Comparison of ENCODE assay signal across 8 cellular contexts in the genomic region with DNA sequence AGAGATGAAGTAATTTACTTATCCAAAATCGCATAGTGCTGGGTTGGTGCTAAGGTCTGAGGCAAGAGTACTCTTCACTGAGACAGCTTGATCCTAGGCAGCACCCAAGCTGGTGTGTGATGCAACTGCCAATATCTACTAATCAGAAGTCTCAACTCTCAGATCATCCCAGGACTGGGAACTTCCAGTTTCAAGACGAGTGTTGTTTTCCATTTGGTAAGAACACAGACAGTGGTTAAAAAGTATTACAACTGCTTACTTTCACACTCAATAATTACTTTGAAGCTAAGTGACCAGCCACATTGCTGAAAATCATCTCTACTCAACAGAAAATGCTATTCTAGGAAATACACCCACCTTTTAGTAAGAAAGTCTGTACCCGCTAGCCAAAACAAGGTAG. TPM values are rescaled to one million over a fixed set of nuclear protein-coding genes. Genes with fewer than 3 reads are reported as not detected.
DNase-seq lines count a peak whose midpoint lies in the region; ATAC-seq, FAIRE-seq and TF ChIP-seq lines count a peak whose summit lies in the region.

No MANE protein-coding gene starts in this region.

- no peak overlapping the region for H3K4me2 ChIP-seq in GM23338
- H3K4me2 ChIP-seq in OCI-LY3 (ENCODE audit: low read length), result peak overlapping the region; percentile 55
- no peak overlapping the region for H3K4me2 ChIP-seq in mesenchymal stem cell (ENCODE audit: low read length, poor library complexity, severe bottlenecking)

- H4K20me1 ChIP-seq in GM23338 (replicated peaks; ENCODE audit: insufficient read depth) (peaks cover 49% of the 10 kb centered on the region), OCI-LY3 (ENCODE audit: insufficient read depth, low read length) (peaks cover 59% of the 10 kb centered on the region)

- H2BK15ac ChIP-seq in mesenchymal stem cell (ENCODE audit: low read depth, poor library complexity, severe bottlenecking), result no peak overlapping the region

- intact Hi-C loops in ovary (cut with DNase I), result no loop called here

- no peak overlapping the region for H3K14ac ChIP-seq in mesenchymal stem cell (ENCODE audit: low read length in 2 of 2)

- H3K4me1 Mint-ChIP-seq in GM23338, result peaks cover 58% of the 10 kb centered on the region

- H3K27me3 ChIP-seq in GM23338 (ENCODE audit: insufficient read depth) (no peaks in the 10 kb centered on the region), OCI-LY3 (ENCODE audit: low read depth, low read length) (no peaks in the 10 kb centered on the region), mesenchymal stem cell (ENCODE audit: control insufficient read depth in 1 of 2, insufficient read depth in 1 of 2, low read length in 2 of 2) (no peaks in the 10 kb centered on the region), ovary (no peaks in the 10 kb centered on the region)

- H3K27ac ChIP-seq in GM23338 (ENCODE audit: low read depth) (peak overlapping the region; percentile 23; the same call in 1 of the 2 replicates), OCI-LY3 (ENCODE audit: low read length) (peak overlapping the region; percentile 26; the same call in 1 of the 2 replicates), mesenchymal stem cell (ENCODE audit: low read length, poor library complexity, severe bottlenecking) (no peak overlapping the region), ovary (no peak overlapping the region)

- H3K4me1 ChIP-seq in GM23338 (ENCODE audit: insufficient read depth) (peaks cover 50% of the 10 kb centered on the region), OCI-LY3 (ENCODE audit: low read length) (peaks cover 77% of the 10 kb centered on the region), mesenchymal stem cell (ENCODE audit: control insufficient read depth, insufficient read depth, low read depth, low read length) (peaks cover 5% of the 10 kb centered on the region), ovary (ENCODE audit: insufficient read depth) (peaks cover 15% of the 10 kb centered on the region)

- no peak for TF ChIP-seq CTCF in GM23338 (conservative IDR thresholded peaks at IDR 0.05; ENCODE audit: low read depth in 2 of 2)
- TF ChIP-seq CTCF in OCI-LY3 (IDR thresholded peaks at IDR 0.05; ENCODE audit: low read depth, low read length), result no peak
- no peak for TF ChIP-seq CTCF in ovary (IDR thresholded peaks at IDR 0.05)
- TF ChIP-seq CTCF in D721Med (IDR thresholded peaks at IDR 0.05; ENCODE audit: insufficient read depth, missing control alignments), result no peak

- no peaks in the 10 kb centered on the region for H3K9me3 ChIP-seq in OCI-LY3 (ENCODE audit: insufficient read depth, low read length)
- H3K9me3 ChIP-seq in mesenchymal stem cell (ENCODE audit: control insufficient read depth, low read length), result no peaks in the 10 kb centered on the region
- no peaks in the 10 kb centered on the region for H3K9me3 ChIP-seq in ovary

- H3K4me3 ChIP-seq in GM23338 (no peak overlapping the region), OCI-LY3 (ENCODE audit: low read length) (peak overlapping the region; percentile 5), mesenchymal stem cell (ENCODE audit: insufficient read depth in 1 of 2, low read depth in 1 of 2, low read length in 2 of 2) (no peak overlapping the region), ovary (no peak overlapping the region)

- H3K9me3 Mint-ChIP-seq in GM23338, result no peaks in the 10 kb centered on the region

- 100% methylated on average over 2 of the region's 3 CpGs for WGBS in mesenchymal stem cell
- 80 to 81% (median 80%) methylated on average over 3 of the region's 3 CpGs for WGBS in ovary, 3 donors

- no peak overlapping the region for H2BK12ac ChIP-seq in mesenchymal stem cell (ENCODE audit: low read length in 2 of 2)

- no peaks in the 10 kb centered on the region for H3K36me3 ChIP-seq in GM23338 (ENCODE audit: insufficient read depth)
- H3K36me3 ChIP-seq in OCI-LY3 (replicated peaks; ENCODE audit: low read depth, low read length), result peaks cover 9% of the 10 kb centered on the region
- peaks cover 4 to 5% of the 10 kb centered on the region in 2 experiments for H3K36me3 ChIP-seq in mesenchymal stem cell (ENCODE audit: control insufficient read depth in 1 of 2, insufficient read depth in 2 of 2, low read depth in 1 of 2, low read length in 2 of 2)
- H3K36me3 ChIP-seq in ovary, result no peaks in the 10 kb centered on the region

- no peak overlapping the region for H4K91ac ChIP-seq in mesenchymal stem cell (ENCODE audit: low read length)

- H3K27me3 Mint-ChIP-seq in GM23338 (ENCODE audit: insufficient read depth, low read depth, poor library complexity), result no peaks in the 10 kb centered on the region

- peak overlapping the region; percentile 16; the same call in 1 of the 2 replicates for H3K9ac ChIP-seq in OCI-LY3 (ENCODE audit: low read length)
- no peak overlapping the region for H3K9ac ChIP-seq in mesenchymal stem cell (ENCODE audit: low read length)

- TF ChIP-seq POLR2A in ovary (IDR thresholded peaks at IDR 0.05), result no peak

- no peak overlapping the region for H3K27ac Mint-ChIP-seq in GM23338

- H2AFZ ChIP-seq in GM23338 (no peak overlapping the region), OCI-LY3 (ENCODE audit: low read depth, low read length) (no peak overlapping the region), mesenchymal stem cell (ENCODE audit: low read depth, low read length) (no peak overlapping the region)

- no peaks in the 10 kb centered on the region for H3K9me2 ChIP-seq in GM23338 (ENCODE audit: insufficient read depth)

- peaks cover 11% of the 10 kb centered on the region for H3K79me1 ChIP-seq in mesenchymal stem cell (replicated peaks; ENCODE audit: low read length, poor library complexity, severe bottlenecking)

- no peak overlapping the region for H2BK120ac ChIP-seq in mesenchymal stem cell (ENCODE audit: low read depth, low read length)

- H3K79me2 ChIP-seq in GM23338 (replicated peaks; ENCODE audit: insufficient read depth), result peaks cover 100% of the 10 kb centered on the region
- peaks cover 95% of the 10 kb centered on the region for H3K79me2 ChIP-seq in OCI-LY3 (ENCODE audit: low read length)

- peak; percentile 63 for ATAC-seq in GM18520 (IDR thresholded peaks at IDR 0.05; ENCODE audit: unreplicated experiment)
- no peak for ATAC-seq in GM23338

- H3K4me3 Mint-ChIP-seq in GM23338, result no peak overlapping the region

- DNase-seq in GM23338 (ENCODE audit: low spot score), result no peak
- DNase-seq in mesenchymal stem cell, result peak; percentile 62
- DNase-seq in ovary, result no peak
- DNase-seq in D721Med (ENCODE audit: insufficient read length, low spot score), result no peak
- no peak for DNase-seq in RKO (ENCODE audit: low spot score)
- DNase-seq in NCI-H2107 treated with DMSO at 0.1 percent for 48 hours (lab: John Stamatoyannopoulos, UW; ENCODE audit: unreplicated experiment), result no peak

- no peaks in the 10 kb centered on the region; the same call in 2 of the 3 replicates for H3K36me3 Mint-ChIP-seq in GM23338 (ENCODE audit: low read depth)

- H3K4ac ChIP-seq in mesenchymal stem cell (ENCODE audit: low read depth in 1 of 2, low read length in 2 of 2), result no peak overlapping the region

- H3K18ac ChIP-seq in mesenchymal stem cell (ENCODE audit: low read depth in 1 of 2, low read length in 2 of 2), result no peak overlapping the region

- TF ChIP-seq EP300 in ovary (IDR thresholded peaks at IDR 0.05), result no peak

- no peaks in the 10 kb centered on the region for H3F3A ChIP-seq in GM23338 (replicated peaks; ENCODE audit: low read depth)

- H4K8ac ChIP-seq in mesenchymal stem cell (ENCODE audit: low read length), result no peak overlapping the region

- H2AK5ac ChIP-seq in mesenchymal stem cell (ENCODE audit: low read length, severe bottlenecking), result no peak overlapping the region

- no peak overlapping the region for H2BK5ac ChIP-seq in mesenchymal stem cell (ENCODE audit: low read depth, low read length, poor library complexity, severe bottlenecking)

- no peak overlapping the region for H3K23ac ChIP-seq in mesenchymal stem cell (ENCODE audit: low read length in 2 of 2)

- FAIRE-seq in D721Med (lab: Jason Lieb, UNC), result no peak

TF ChIP-seq in GM23338, 12 proteins besides CTCF, POLR2A, EP300 and RAD21 (continues in another document):
- no peak for TF ChIP-seq NANOG (IDR thresholded peaks at IDR 0.05; ENCODE audit: borderline replicate concordance)
- no peak for TF ChIP-seq EZH2 (IDR thresholded peaks at IDR 0.05; ENCODE audit: low read depth, unreplicated experiment)
- TF ChIP-seq JUNB (IDR thresholded peaks at IDR 0.05; ENCODE audit: unreplicated experiment), result no peak
- no peak for TF ChIP-seq CREB1 (CRISPR knock-in tag; IDR thresholded peaks at IDR 0.05; ENCODE audit: low read depth)
- TF ChIP-seq POLR2AphosphoS5 (IDR thresholded peaks at IDR 0.05; ENCODE audit: low read depth), result no peak
- TF ChIP-seq, protein P1, sequence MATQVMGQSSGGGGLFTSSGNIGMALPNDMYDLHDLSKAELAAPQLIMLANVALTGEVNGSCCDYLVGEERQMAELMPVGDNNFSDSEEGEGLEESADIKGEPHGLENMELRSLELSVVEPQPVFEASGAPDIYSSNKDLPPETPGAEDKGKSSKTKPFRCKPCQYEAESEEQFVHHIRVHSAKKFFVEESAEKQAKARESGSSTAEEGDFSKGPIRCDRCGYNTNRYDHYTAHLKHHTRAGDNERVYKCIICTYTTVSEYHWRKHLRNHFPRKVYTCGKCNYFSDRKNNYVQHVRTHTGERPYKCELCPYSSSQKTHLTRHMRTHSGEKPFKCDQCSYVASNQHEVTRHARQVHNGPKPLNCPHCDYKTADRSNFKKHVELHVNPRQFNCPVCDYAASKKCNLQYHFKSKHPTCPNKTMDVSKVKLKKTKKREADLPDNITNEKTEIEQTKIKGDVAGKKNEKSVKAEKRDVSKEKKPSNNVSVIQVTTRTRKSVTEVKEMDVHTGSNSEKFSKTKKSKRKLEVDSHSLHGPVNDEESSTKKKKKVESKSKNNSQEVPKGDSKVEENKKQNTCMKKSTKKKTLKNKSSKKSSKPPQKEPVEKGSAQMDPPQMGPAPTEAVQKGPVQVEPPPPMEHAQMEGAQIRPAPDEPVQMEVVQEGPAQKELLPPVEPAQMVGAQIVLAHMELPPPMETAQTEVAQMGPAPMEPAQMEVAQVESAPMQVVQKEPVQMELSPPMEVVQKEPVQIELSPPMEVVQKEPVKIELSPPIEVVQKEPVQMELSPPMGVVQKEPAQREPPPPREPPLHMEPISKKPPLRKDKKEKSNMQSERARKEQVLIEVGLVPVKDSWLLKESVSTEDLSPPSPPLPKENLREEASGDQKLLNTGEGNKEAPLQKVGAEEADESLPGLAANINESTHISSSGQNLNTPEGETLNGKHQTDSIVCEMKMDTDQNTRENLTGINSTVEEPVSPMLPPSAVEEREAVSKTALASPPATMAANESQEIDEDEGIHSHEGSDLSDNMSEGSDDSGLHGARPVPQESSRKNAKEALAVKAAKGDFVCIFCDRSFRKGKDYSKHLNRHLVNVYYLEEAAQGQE (IDR thresholded peaks at IDR 0.05; ENCODE audit: unreplicated experiment), result no peak

RNA-seq across cellular contexts. Expression of a gene that starts 45.3 kb away (rescaled TPM):
- total RNA-seq in GM23338 (2014; rRNA removed; shearing (Covaris generic)), result 88.0 and 102 TPM in 2 replicates
- polyA plus RNA-seq in GM23338 (2016; fragmentation: Nextera tagmentation; extraction: Ambion mirVana), result 45.0 and 49.1 TPM in 2 replicates
- polyA plus RNA-seq in mesenchymal stem cell (2013, experiment 1 of 2), result 30.2 TPM
- 28.7 TPM for polyA plus RNA-seq in mesenchymal stem cell (2013, experiment 2 of 2)
- total RNA-seq in ovary, result 10 to 100 TPM; 49.8 to 73.4 (median 53.0) TPM
- 10 to 100 TPM; 20.5 to 70.0 TPM for polyA plus RNA-seq in ovary

Comparison
In these comparisons a context has a peak if more than half of its experiments do, and no peak if none do; other contexts are left out.
1. H3K27ac ChIP-seq: peak in GM23338 (single experiment) and OCI-LY3 (single experiment); none in mesenchymal stem cell (single experiment) and ovary (0 of 2).